ENCODE assay signal across 8 cellular contexts in the genomic region with DNA sequence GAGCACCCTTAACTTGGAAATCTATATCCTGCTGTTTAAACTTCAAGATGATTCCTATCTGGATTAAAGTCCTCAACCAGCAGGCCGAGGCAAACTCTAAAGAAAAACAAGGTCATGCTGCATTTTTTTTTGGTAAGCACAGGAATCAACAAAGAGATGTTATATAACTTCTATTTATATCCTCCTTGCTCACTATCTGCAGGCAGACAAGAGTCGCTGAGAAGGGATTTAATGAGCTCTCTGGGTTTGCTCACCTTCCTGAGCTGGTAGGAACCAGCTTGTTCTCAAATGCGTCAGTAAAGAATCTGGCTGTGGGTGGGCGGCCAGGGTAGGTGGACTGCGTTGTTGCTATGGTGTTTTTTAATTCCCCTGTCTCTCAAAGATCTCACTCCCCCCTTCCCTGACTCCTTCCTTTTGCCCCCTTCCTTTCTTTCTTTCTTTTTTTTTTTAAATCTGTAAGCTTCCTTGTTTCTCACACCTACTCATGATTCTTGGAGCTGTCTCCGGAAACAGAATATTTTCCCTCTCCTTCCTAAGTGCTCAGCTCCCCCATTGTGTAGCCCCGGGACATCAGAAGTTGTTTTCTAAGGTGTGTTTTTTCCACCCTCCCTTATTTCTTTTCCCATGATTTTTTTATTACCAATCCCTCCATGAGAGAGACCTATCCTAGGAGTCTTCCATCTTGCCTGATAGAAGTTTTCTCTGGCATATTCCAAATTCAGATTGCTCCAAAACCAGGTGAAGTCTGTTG.
DNase-seq lines count a peak whose midpoint lies in the region; ATAC-seq and TF ChIP-seq lines count a peak whose summit lies in the region.

No MANE protein-coding gene starts in this region.

- WGBS in testis, 2 donors: 39 to 41% methylated on average over 7 of the region's 7 CpGs

- peaks cover 47% of the 10 kb centered on the region for H3K4me1 Mint-ChIP-seq in activated T-cell treated with anti-CD3 and anti-CD28 coated beads, Interleukin-2, amount 50 U/mL, for 24 hours (ENCODE audit: low read depth)

- H3K27ac ChIP-seq in caudate nucleus (ENCODE audit: low read depth, low read length) (peak overlapping the region; percentile 90), testis (peak overlapping the region; percentile 42 to 66)

- H3K27me3 Mint-ChIP-seq in activated T-cell treated with anti-CD3 and anti-CD28 coated beads, Interleukin-2, amount 50 U/mL, for 24 hours: no peaks in the 10 kb centered on the region

- H3K27ac Mint-ChIP-seq in activated T-cell treated with anti-CD3 and anti-CD28 coated beads, Interleukin-2, amount 50 U/mL, for 24 hours: peak overlapping the region; percentile 46

- ATAC-seq in GM18868 (IDR thresholded peaks at IDR 0.05; ENCODE audit: unreplicated experiment): no peak

- TF ChIP-seq POLR2A in testis (IDR thresholded peaks at IDR 0.05): no peak

- H3K9me3 Mint-ChIP-seq in activated T-cell treated with anti-CD3 and anti-CD28 coated beads, Interleukin-2, amount 50 U/mL, for 24 hours: no peaks in the 10 kb centered on the region

- H3K4me3 Mint-ChIP-seq in activated T-cell treated with anti-CD3 and anti-CD28 coated beads, Interleukin-2, amount 50 U/mL, for 24 hours: peak overlapping the region; percentile 26

- peaks cover 65% of the 10 kb centered on the region for H3K36me3 Mint-ChIP-seq in activated T-cell treated with anti-CD3 and anti-CD28 coated beads, Interleukin-2, amount 50 U/mL, for 24 hours (ENCODE audit: low read depth)

- DNase-seq in activated T-cell treated with anti-CD3 and anti-CD28 coated beads, Interleukin-2, amount 50 U/mL, for 24 hours: no peak
- DNase-seq in activated T-cell treated with anti-CD3 and anti-CD28 coated beads, Interleukin-2, amount 50 U/mL, for 1 hour: no peak
- peak in 47 of 61 donors; percentile 18 to 96 (median 63) for DNase-seq in caudate nucleus (lab: John Stamatoyannopoulos, UW)
- peak; percentile 26 for DNase-seq in medulla oblongata (ENCODE audit: extremely low spot score)
- DNase-seq in testis: no peak
- DNase-seq in NCI-H226: no peak
- DNase-seq in NCI-H1417 treated with DMSO at 0.1 percent for 48 hours (lab: John Stamatoyannopoulos, UW): no peak

- intact Hi-C loops in testis (cut with DNase I; ENCODE audit: low total_unique reads): no loop called here

- no peaks in the 10 kb centered on the region for H3K27me3 ChIP-seq in testis

- no peaks in the 10 kb centered on the region for H3K36me3 ChIP-seq in testis (ENCODE audit: low read depth, missing control alignments)

- H3K4me3 ChIP-seq in testis: no peak overlapping the region

- no peak for TF ChIP-seq CTCF in testis (IDR thresholded peaks at IDR 0.05)

- no peaks in the 10 kb centered on the region for H3K9me3 ChIP-seq in testis

- peaks cover 23% of the 10 kb centered on the region for H3K4me1 ChIP-seq in testis

Comparison
In these comparisons a context has a peak if more than half of its experiments do, and no peak if none do; other contexts are left out.
1. DNase-seq: peak in caudate nucleus (47 of 61) and medulla oblongata (single experiment); none in activated T-cell treated with anti-CD3 and anti-CD28 coated beads, Interleukin-2, amount 50 U/mL, for 24 hours (single experiment), activated T-cell treated with anti-CD3 and anti-CD28 coated beads, Interleukin-2, amount 50 U/mL, for 1 hour (single experiment), testis (single experiment), NCI-H226 (single experiment) and NCI-H1417 treated with DMSO at 0.1 percent for 48 hours (single experiment).